In the genomic region with DNA sequence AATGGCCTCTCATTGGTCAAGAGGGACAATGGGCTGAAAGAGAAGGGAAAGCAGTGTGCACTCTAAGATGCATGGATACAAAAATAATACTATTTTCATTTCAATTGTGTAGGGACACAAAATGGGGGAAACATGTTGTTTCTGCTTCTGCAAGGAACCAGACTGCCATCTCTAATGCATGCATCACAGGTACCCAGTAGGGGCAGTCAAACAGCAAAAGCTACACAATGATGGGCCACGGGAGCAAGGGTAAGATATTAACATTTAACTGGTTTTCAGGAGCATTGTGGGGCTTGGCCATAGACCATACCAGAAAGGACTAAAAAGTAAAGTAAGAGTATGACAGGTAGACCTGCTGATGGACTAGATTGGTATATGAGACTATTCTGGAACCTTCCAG, we compare ENCODE assay signal across 19 cellular contexts.
"Had no signal": no experiment of that assay in that cellular context is flagged by ENCODE, and none has a peak within 500 bp of the region (broad histone marks: within the 10 kb centered on the region; RNA-seq: fewer than 3 reads in every experiment).

No MANE protein-coding gene starts in this region.

- DNase-seq: cerebellar nuclear complex; effector memory CD8-positive, alpha-beta T cell; esophagus squamous epithelium; foreskin keratinocyte; kidney glomerular epithelial cell; mammary epithelial cell; mucosa of descending colon; naive thymus-derived CD8-positive, alpha-beta T cell; posterior cingulate gyrus; small intestine; stimulated activated CD4-positive, alpha-beta T cell treated with anti-CD3 and anti-CD28 coated beads, Interleukin-12 subunit alpha, Interleukin-12 subunit beta, amount 100 ng/mL, for 4 hours; stimulated activated CD4-positive, alpha-beta T cell treated with anti-CD3 and anti-CD28 coated beads, Interleukin-2, amount 100 ng/mL, for 48 hours; stimulated activated naive CD8-positive, alpha-beta T cell treated with anti-CD3 and anti-CD28 coated beads, Interleukin-15, Interleukin-2, amounts not matched to agents 100 U/mL and 50 U/mL, for 24 hours had no signal

- H3K4me1 ChIP-seq: esophagus squamous epithelium, foreskin keratinocyte, right atrium auricular region, tibial nerve had no signal

- H3K36me3 Mint-ChIP-seq: stimulated activated effector memory CD8-positive, alpha-beta T cell treated with anti-CD3 and anti-CD28 coated beads, Interleukin-12 subunit alpha, Interleukin-12 subunit beta, amount 100 ng/mL, for 72 hours had no signal

- H3K4me3 ChIP-seq: esophagus squamous epithelium, hepatocyte, mucosa of descending colon, right atrium auricular region, tibial nerve had no signal

- ATAC-seq: effector memory CD8-positive, alpha-beta T cell; foreskin keratinocyte; left lobe of liver; mucosa of descending colon; naive thymus-derived CD8-positive, alpha-beta T cell; stimulated activated effector memory CD8-positive, alpha-beta T cell treated with anti-CD3 and anti-CD28 coated beads, Interleukin-12 subunit alpha, Interleukin-12 subunit beta, amount 100 ng/mL, for 72 hours; stimulated activated naive CD8-positive, alpha-beta T cell treated with anti-CD3 and anti-CD28 coated beads, Interleukin-15, Interleukin-2, amounts not matched to agents 100 U/mL and 50 U/mL, for 24 hours had no signal

- H3K4me3 Mint-ChIP-seq: dendritic cell treated with granulocyte-macrophage colony-stimulating factor and Interleukin-4, amounts not matched to agents 40 ng/mL and 50 ng/mL, for 4 days; effector memory CD8-positive, alpha-beta T cell; naive thymus-derived CD8-positive, alpha-beta T cell; stimulated activated effector memory CD8-positive, alpha-beta T cell treated with anti-CD3 and anti-CD28 coated beads, Interleukin-12 subunit alpha, Interleukin-12 subunit beta, amount 100 ng/mL, for 72 hours had no signal

- H3K36me3 ChIP-seq: esophagus squamous epithelium, right atrium auricular region, tibial nerve had no signal

- H3K27ac Mint-ChIP-seq: dendritic cell treated with granulocyte-macrophage colony-stimulating factor and Interleukin-4, amounts not matched to agents 40 ng/mL and 50 ng/mL, for 4 days; effector memory CD8-positive, alpha-beta T cell; naive thymus-derived CD8-positive, alpha-beta T cell; stimulated activated effector memory CD8-positive, alpha-beta T cell treated with anti-CD3 and anti-CD28 coated beads, Interleukin-12 subunit alpha, Interleukin-12 subunit beta, amount 100 ng/mL, for 72 hours had no signal

- H3K79me2 ChIP-seq: hepatocyte had no signal

- H2AFZ ChIP-seq: hepatocyte had no signal

- H3K27me3 ChIP-seq: esophagus squamous epithelium, foreskin keratinocyte, hepatocyte, right atrium auricular region, tibial nerve had no signal

- H3K27ac ChIP-seq: esophagus squamous epithelium, foreskin keratinocyte, hepatocyte, right atrium auricular region, tibial nerve had no signal

- H3K4me2 ChIP-seq: hepatocyte had no signal

- H3K27me3 Mint-ChIP-seq: dendritic cell treated with granulocyte-macrophage colony-stimulating factor and Interleukin-4, amounts not matched to agents 40 ng/mL and 50 ng/mL, for 4 days; effector memory CD8-positive, alpha-beta T cell had no signal

- H3K4me1 Mint-ChIP-seq: naive thymus-derived CD8-positive, alpha-beta T cell; stimulated activated effector memory CD8-positive, alpha-beta T cell treated with anti-CD3 and anti-CD28 coated beads, Interleukin-12 subunit alpha, Interleukin-12 subunit beta, amount 100 ng/mL, for 72 hours had no signal
